Comparison of ENCODE assay signal across 8 cellular contexts in genomic region chr12:71693651-71694050, GRCh38. TPM values are rescaled to one million over a fixed set of nuclear protein-coding genes. Genes with fewer than 3 reads are reported as not detected.
A peak's percentile ranks its signal among the peaks of the same experiment; 100 is the strongest.
DNase-seq lines count a peak whose midpoint lies in the region; ATAC-seq, FAIRE-seq and TF ChIP-seq lines count a peak whose summit lies in the region.
"Not testable (repeated sequence)": the region's sequence is repeated elsewhere in the genome, so short reads cannot be mapped to it uniquely, and the experiment has no call there.

No MANE protein-coding gene starts in this region.

- ATAC-seq in GM19035 (IDR thresholded peaks at IDR 0.05; ENCODE audit: unreplicated experiment) (peak; percentile 2), GM21529 (IDR thresholded peaks at IDR 0.05; ENCODE audit: unreplicated experiment) (peak; percentile 20), HG02884 (IDR thresholded peaks at IDR 0.05; ENCODE audit: unreplicated experiment) (peak; percentile 15), HG03378 (IDR thresholded peaks at IDR 0.05; ENCODE audit: unreplicated experiment) (peak; percentile 1)
- ATAC-seq in foreskin keratinocyte, result not testable (repeated sequence)

- H3K4me1 ChIP-seq in Peyer's patch (peaks cover 0 to 39% (median 6%) of the 10 kb centered on the region in 4 donors), foreskin keratinocyte (peaks cover 28% of the 10 kb centered on the region)
- not testable (repeated sequence) for H3K4me1 ChIP-seq in small intestine (ENCODE audit: control insufficient read depth in 2 of 2, insufficient read depth in 1 of 2, low read depth in 1 of 2, low read length in 1 of 2)

- H3K27me3 ChIP-seq in Peyer's patch; foreskin keratinocyte; small intestine (ENCODE audit: control insufficient read depth in 2 of 2, insufficient read depth in 2 of 2, low read length in 2 of 2): not testable (repeated sequence)

- TF ChIP-seq CTCF in Peyer's patch (IDR thresholded peaks at IDR 0.05); foreskin keratinocyte (conservative IDR thresholded peaks at IDR 0.05): not testable (repeated sequence)

- H3K36me3 ChIP-seq in Peyer's patch, result peaks cover 0 to 18% (median 0%) of the 10 kb centered on the region in 3 donors
- H3K36me3 ChIP-seq in small intestine (ENCODE audit: control insufficient read depth in 2 of 2, insufficient read depth in 2 of 2, low read length in 2 of 2), result not testable (repeated sequence)

- H3K9me3 ChIP-seq in Peyer's patch; small intestine (ENCODE audit: control insufficient read depth, low read depth): not testable (repeated sequence)

- TF ChIP-seq POLR2A in GM12891 (IDR thresholded peaks at IDR 0.05; ENCODE audit: low read depth, low read length); Peyer's patch (IDR thresholded peaks at IDR 0.05): not testable (repeated sequence)

- peak overlapping the region; percentile 65 to 86 (median 71) for H3K27ac ChIP-seq in Peyer's patch
- peak overlapping the region; percentile 62 for H3K27ac ChIP-seq in foreskin keratinocyte
- peak overlapping the region; percentile 91 to 96 for H3K27ac ChIP-seq in small intestine (ENCODE audit: low read depth in 1 of 2, low read length in 1 of 2)

- not testable (repeated sequence) for DNase-seq in GM12891 (ENCODE audit: insufficient read length, low spot score); Peyer's patch; foreskin keratinocyte; small intestine

- not testable (repeated sequence) for H3K4me3 ChIP-seq in Peyer's patch; small intestine (ENCODE audit: low read depth in 1 of 2, low read length in 2 of 2)

- 37 to 62% (median 51%) methylated on average over 5 of the region's 5 CpGs for WGBS in small intestine, 3 donors

- peak; percentile 76 for FAIRE-seq in GM12891 (lab: Jason Lieb, UNC)
- FAIRE-seq in small intestine (lab: Jason Lieb, UNC), result not testable (repeated sequence)

RNA-seq across cellular contexts. Expression of gene TMEM19, which starts 7.8 kb away (rescaled TPM):
- 18.1 TPM for polyA plus RNA-seq in GM12891 (2012; ENCODE audit: low read depth, missing spikeins)
- total RNA-seq in Peyer's patch, result 10 to 100 TPM; 12.4 to 48.3 (median 43.6) TPM
- 17.3 and 18.6 TPM in 2 replicates for total RNA-seq in foreskin keratinocyte
- 6.5 and 9.5 TPM in 2 replicates for polyA plus RNA-seq in foreskin keratinocyte
- 10 to 100 TPM; 12.2 to 28.8 (median 13.2) TPM for polyA plus RNA-seq in small intestine

RNA-seq across cellular contexts. Expression of gene THAP2, which starts 29.6 kb away (rescaled TPM):
- polyA plus RNA-seq in GM12891 (2012; ENCODE audit: low read depth, missing spikeins), result 3.5 TPM
- total RNA-seq in Peyer's patch (1 to 10 TPM; 2.8 to 7.5 (median 3.7) TPM), foreskin keratinocyte (2.2 and 2.7 TPM in 2 replicates)
- polyA plus RNA-seq in foreskin keratinocyte (3.1 and 3.3 TPM in 2 replicates), small intestine (1 to 10 TPM; 1.6 to 3.5 (median 2.4) TPM)

RNA-seq across cellular contexts. Expression of gene ZFC3H1, which starts 30.0 kb away (rescaled TPM):
- 19.0 TPM for polyA plus RNA-seq in GM12891 (2012; ENCODE audit: low read depth, missing spikeins)
- 100 to 1,000 TPM; 131 to 309 (median 156) TPM for total RNA-seq in Peyer's patch
- total RNA-seq in foreskin keratinocyte, result 17.6 and 22.2 TPM in 2 replicates
- polyA plus RNA-seq in foreskin keratinocyte, result 10.3 and 10.6 TPM in 2 replicates
- polyA plus RNA-seq in small intestine, result 10 to 100 TPM; 10.5 to 11.6 (median 11.0) TPM
